1 cellular context compared by ENCODE assay signal in the genomic region with DNA sequence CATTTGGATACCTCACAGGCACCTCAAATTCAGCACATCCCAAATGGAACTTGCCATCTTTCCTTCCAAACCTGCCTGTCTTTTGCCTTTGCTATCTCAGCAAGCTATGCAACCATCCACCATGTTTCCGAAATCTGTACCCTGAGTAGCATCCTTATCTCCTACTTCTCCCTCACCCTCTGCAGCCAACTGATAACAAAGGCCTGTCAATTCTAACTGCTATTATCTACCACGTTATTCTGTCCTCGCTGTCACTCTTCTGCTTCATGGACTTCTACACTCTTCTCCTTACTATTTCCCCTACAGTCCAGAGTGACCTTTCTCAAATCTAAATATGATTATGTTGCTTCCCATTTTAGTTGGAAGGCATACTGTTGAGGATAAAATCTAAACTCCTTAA.
A peak's percentile ranks its signal among the peaks of the same experiment; 100 is the strongest.
TF ChIP-seq lines count a peak whose summit lies in the region.

No MANE protein-coding gene starts in this region.

TF ChIP-seq in K562, 482 proteins besides CTCF, POLR2A, EP300 and RAD21 (continued from another document):
- TF ChIP-seq, protein P1, sequence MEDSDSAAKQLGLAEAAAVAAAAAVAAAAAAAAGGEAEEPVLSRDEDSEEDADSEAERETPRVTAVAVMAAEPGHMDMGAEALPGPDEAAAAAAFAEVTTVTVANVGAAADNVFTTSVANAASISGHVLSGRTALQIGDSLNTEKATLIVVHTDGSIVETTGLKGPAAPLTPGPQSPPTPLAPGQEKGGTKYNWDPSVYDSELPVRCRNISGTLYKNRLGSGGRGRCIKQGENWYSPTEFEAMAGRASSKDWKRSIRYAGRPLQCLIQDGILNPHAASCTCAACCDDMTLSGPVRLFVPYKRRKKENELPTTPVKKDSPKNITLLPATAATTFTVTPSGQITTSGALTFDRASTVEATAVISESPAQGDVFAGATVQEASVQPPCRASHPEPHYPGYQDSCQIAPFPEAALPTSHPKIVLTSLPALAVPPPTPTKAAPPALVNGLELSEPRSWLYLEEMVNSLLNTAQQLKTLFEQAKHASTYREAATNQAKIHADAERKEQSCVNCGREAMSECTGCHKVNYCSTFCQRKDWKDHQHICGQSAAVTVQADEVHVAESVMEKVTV (CRISPR knock-in tag; IDR thresholded peaks at IDR 0.05), result no peak
- TF ChIP-seq, protein P2, sequence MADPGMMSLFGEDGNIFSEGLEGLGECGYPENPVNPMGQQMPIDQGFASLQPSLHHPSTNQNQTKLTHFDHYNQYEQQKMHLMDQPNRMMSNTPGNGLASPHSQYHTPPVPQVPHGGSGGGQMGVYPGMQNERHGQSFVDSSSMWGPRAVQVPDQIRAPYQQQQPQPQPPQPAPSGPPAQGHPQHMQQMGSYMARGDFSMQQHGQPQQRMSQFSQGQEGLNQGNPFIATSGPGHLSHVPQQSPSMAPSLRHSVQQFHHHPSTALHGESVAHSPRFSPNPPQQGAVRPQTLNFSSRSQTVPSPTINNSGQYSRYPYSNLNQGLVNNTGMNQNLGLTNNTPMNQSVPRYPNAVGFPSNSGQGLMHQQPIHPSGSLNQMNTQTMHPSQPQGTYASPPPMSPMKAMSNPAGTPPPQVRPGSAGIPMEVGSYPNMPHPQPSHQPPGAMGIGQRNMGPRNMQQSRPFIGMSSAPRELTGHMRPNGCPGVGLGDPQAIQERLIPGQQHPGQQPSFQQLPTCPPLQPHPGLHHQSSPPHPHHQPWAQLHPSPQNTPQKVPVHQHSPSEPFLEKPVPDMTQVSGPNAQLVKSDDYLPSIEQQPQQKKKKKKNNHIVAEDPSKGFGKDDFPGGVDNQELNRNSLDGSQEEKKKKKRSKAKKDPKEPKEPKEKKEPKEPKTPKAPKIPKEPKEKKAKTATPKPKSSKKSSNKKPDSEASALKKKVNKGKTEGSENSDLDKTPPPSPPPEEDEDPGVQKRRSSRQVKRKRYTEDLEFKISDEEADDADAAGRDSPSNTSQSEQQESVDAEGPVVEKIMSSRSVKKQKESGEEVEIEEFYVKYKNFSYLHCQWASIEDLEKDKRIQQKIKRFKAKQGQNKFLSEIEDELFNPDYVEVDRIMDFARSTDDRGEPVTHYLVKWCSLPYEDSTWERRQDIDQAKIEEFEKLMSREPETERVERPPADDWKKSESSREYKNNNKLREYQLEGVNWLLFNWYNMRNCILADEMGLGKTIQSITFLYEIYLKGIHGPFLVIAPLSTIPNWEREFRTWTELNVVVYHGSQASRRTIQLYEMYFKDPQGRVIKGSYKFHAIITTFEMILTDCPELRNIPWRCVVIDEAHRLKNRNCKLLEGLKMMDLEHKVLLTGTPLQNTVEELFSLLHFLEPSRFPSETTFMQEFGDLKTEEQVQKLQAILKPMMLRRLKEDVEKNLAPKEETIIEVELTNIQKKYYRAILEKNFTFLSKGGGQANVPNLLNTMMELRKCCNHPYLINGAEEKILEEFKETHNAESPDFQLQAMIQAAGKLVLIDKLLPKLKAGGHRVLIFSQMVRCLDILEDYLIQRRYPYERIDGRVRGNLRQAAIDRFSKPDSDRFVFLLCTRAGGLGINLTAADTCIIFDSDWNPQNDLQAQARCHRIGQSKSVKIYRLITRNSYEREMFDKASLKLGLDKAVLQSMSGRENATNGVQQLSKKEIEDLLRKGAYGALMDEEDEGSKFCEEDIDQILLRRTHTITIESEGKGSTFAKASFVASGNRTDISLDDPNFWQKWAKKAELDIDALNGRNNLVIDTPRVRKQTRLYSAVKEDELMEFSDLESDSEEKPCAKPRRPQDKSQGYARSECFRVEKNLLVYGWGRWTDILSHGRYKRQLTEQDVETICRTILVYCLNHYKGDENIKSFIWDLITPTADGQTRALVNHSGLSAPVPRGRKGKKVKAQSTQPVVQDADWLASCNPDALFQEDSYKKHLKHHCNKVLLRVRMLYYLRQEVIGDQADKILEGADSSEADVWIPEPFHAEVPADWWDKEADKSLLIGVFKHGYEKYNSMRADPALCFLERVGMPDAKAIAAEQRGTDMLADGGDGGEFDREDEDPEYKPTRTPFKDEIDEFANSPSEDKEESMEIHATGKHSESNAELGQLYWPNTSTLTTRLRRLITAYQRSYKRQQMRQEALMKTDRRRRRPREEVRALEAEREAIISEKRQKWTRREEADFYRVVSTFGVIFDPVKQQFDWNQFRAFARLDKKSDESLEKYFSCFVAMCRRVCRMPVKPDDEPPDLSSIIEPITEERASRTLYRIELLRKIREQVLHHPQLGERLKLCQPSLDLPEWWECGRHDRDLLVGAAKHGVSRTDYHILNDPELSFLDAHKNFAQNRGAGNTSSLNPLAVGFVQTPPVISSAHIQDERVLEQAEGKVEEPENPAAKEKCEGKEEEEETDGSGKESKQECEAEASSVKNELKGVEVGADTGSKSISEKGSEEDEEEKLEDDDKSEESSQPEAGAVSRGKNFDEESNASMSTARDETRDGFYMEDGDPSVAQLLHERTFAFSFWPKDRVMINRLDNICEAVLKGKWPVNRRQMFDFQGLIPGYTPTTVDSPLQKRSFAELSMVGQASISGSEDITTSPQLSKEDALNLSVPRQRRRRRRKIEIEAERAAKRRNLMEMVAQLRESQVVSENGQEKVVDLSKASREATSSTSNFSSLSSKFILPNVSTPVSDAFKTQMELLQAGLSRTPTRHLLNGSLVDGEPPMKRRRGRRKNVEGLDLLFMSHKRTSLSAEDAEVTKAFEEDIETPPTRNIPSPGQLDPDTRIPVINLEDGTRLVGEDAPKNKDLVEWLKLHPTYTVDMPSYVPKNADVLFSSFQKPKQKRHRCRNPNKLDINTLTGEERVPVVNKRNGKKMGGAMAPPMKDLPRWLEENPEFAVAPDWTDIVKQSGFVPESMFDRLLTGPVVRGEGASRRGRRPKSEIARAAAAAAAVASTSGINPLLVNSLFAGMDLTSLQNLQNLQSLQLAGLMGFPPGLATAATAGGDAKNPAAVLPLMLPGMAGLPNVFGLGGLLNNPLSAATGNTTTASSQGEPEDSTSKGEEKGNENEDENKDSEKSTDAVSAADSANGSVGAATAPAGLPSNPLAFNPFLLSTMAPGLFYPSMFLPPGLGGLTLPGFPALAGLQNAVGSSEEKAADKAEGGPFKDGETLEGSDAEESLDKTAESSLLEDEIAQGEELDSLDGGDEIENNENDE (IDR thresholded peaks at IDR 0.05; ENCODE audit: low read depth, low read length), result no peak
- TF ChIP-seq MEIS2 (IDR thresholded peaks at IDR 0.05; ENCODE audit: partially characterized antibody) (peak; percentile 81), DPF2 (IDR thresholded peaks at IDR 0.05) (peak; percentile 74), CSDE1 (IDR thresholded peaks at IDR 0.05) (no peak), ZNF324 (CRISPR knock-in tag; IDR thresholded peaks at IDR 0.05) (no peak), ADNP (tag; IDR thresholded peaks at IDR 0.05) (no peak), U2AF2 (optimal IDR thresholded peaks at IDR 0.05; ENCODE audit: low read depth, low read length) (no peak), PRMT5 (CRISPR knock-in tag; IDR thresholded peaks at IDR 0.05) (no peak)
- TF ChIP-seq, protein P3, sequence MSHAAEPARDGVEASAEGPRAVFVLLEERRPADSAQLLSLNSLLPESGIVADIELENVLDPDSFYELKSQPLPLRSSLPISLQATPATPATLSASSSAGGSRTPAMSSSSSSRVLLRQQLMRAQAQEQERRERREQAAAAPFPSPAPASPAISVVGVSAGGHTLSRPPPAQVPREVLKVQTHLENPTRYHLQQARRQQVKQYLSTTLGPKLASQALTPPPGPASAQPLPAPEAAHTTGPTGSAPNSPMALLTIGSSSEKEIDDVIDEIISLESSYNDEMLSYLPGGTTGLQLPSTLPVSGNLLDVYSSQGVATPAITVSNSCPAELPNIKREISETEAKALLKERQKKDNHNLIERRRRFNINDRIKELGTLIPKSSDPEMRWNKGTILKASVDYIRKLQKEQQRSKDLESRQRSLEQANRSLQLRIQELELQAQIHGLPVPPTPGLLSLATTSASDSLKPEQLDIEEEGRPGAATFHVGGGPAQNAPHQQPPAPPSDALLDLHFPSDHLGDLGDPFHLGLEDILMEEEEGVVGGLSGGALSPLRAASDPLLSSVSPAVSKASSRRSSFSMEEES (CRISPR knock-in tag; IDR thresholded peaks at IDR 0.05), result no peak
TF ChIP-seq in K562: peak in this region for 38.
